In the genomic region with DNA sequence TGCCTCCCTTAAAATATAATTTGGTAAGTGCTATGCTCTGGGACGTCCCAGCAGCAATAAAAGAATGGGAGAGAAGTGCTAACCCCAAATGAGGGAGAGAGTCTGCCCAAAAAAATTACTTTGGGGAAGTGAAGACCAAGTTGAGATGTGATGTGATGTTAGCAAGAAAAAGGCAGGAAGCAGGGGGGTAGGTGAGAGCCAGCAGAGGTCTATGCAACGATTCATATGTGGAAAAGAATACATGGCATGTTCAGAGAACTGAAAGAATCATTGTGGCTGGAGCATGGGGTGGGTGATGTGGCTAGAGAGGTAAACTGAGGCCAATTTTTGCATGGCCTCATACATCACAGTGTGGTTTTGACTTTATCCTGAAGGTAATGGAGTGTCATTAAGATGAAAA, we compare ENCODE assay signal across 3 cellular contexts.
A peak's percentile ranks its signal among the peaks of the same experiment; 100 is the strongest.
TF ChIP-seq lines count a peak whose summit lies in the region.

No MANE protein-coding gene starts in this region.

TF ChIP-seq in A549, 52 proteins besides CTCF, POLR2A, EP300 and RAD21:
- no peak for TF ChIP-seq HDAC2 (IDR thresholded peaks at IDR 0.05)
- no peak for TF ChIP-seq RCOR1 (IDR thresholded peaks at IDR 0.05; ENCODE audit: low read depth, low read length)
- no peak for TF ChIP-seq FOSL2 (IDR thresholded peaks at IDR 0.05)
- no peak for TF ChIP-seq FOSL2 (CRISPR knock-in tag; IDR thresholded peaks at IDR 0.05)
- TF ChIP-seq CHD2 (IDR thresholded peaks at IDR 0.05; ENCODE audit: low read length, partially characterized antibody), result no peak

TF ChIP-seq in GM12891, 5 proteins besides CTCF, POLR2A, EP300 and RAD21:
- no peak for TF ChIP-seq PAX5 (IDR thresholded peaks at IDR 0.05; ENCODE audit: insufficient read depth, low read length, severe bottlenecking)
- TF ChIP-seq TAF1 (IDR thresholded peaks at IDR 0.05; ENCODE audit: low read depth, low read length), result no peak
- no peak for TF ChIP-seq SPI1 (IDR thresholded peaks at IDR 0.05; ENCODE audit: low read depth, low read length)
- TF ChIP-seq POU2F2 (IDR thresholded peaks at IDR 0.05; ENCODE audit: low read depth, low read length), result no peak
- no peak for TF ChIP-seq POLR2AphosphoS5 (IDR thresholded peaks at IDR 0.05; ENCODE audit: low read depth, low read length)

TF ChIP-seq in K562, 482 proteins besides CTCF, POLR2A, EP300 and RAD21:
- TF ChIP-seq, protein P1, sequence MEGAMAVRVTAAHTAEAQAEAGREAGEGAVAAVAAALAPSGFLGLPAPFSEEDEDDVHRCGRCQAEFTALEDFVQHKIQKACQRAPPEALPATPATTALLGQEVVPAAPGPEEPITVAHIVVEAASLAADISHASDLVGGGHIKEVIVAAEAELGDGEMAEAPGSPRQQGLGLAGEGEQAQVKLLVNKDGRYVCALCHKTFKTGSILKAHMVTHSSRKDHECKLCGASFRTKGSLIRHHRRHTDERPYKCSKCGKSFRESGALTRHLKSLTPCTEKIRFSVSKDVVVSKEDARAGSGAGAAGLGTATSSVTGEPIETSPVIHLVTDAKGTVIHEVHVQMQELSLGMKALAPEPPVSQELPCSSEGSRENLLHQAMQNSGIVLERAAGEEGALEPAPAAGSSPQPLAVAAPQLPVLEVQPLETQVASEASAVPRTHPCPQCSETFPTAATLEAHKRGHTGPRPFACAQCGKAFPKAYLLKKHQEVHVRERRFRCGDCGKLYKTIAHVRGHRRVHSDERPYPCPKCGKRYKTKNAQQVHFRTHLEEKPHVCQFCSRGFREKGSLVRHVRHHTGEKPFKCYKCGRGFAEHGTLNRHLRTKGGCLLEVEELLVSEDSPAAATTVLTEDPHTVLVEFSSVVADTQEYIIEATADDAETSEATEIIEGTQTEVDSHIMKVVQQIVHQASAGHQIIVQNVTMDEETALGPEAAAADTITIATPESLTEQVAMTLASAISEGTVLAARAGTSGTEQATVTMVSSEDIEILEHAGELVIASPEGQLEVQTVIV (CRISPR knock-in tag; IDR thresholded peaks at IDR 0.05; ENCODE audit: borderline replicate concordance), result no peak
- TF ChIP-seq ELF1 (tag; IDR thresholded peaks at IDR 0.05), result peak; percentile 3; the same call in 1 of the 2 replicates
